ENCODE assay signal across 14 cellular contexts in genomic region chrX:16444353-16444752, GRCh38.
A peak's percentile ranks its signal among the peaks of the same experiment; 100 is the strongest.
DNase-seq lines count a peak whose midpoint lies in the region; ATAC-seq, FAIRE-seq and TF ChIP-seq lines count a peak whose summit lies in the region.
"Had no signal": no experiment of that assay in that cellular context is flagged by ENCODE, and none has a peak within 500 bp of the region (broad histone marks: within the 10 kb centered on the region; RNA-seq: fewer than 3 reads in every experiment).

No MANE protein-coding gene starts in this region.

- no peaks in the 10 kb centered on the region for H3K79me2 ChIP-seq in K562 (ENCODE audit: control insufficient read depth, insufficient read depth, low read length)

- in situ Hi-C loops in K562 (cut with MboI) = loop anchor here (25.0 kb wide), 2 partner anchors 243 to 682 kb away; no protein-coding TSS in a partner anchor

- H3K9me3 ChIP-seq in K562 (replicated peaks; ENCODE audit: control insufficient read depth, insufficient read depth, low read depth, low read length) = no peaks in the 10 kb centered on the region
- no peaks in the 10 kb centered on the region for H3K9me3 ChIP-seq in mucosa of descending colon
- H3K9me3 ChIP-seq: ovary had no signal

- no peak for TF ChIP-seq RAD21 in K562 (CRISPR knock-in tag; conservative IDR thresholded peaks at IDR 0.05 in 1 of 2, IDR thresholded peaks at IDR 0.05 in 1 of 2)

- no peak for TF ChIP-seq CTCF in K562 (IDR thresholded peaks at IDR 0.05 in 2 of 3, conservative IDR thresholded peaks at IDR 0.05 in 1 of 3; ENCODE audit: insufficient read depth in 2 of 3, low read depth in 1 of 3, low read length in 3 of 3)
- no peak for TF ChIP-seq CTCF in mucosa of descending colon (IDR thresholded peaks at IDR 0.05)

- CTCF ChIA-PET in K562 (lab: Yijun Ruan, JAX; ENCODE audit: low intra/inter-chr PET ratio) = interaction anchor here (1.4 kb wide), 1 partner anchor 226 kb away, joined by 5 read pairs; no protein-coding TSS in a partner anchor

- H3K4me1 ChIP-seq in K562 (replicated peaks in 1 of 2; ENCODE audit: control insufficient read depth in 2 of 2, insufficient read depth in 2 of 2, low read length in 2 of 2) = no peaks in the 10 kb centered on the region
- H3K4me1 ChIP-seq in mucosa of descending colon (ENCODE audit: low read depth) = no peaks in the 10 kb centered on the region

- H3K4me3 ChIP-seq in K562 (no peak overlapping the region), mucosa of descending colon (no peak overlapping the region)
- H3K4me3 ChIP-seq: cardiac muscle cell, ovary had no signal

- peak; percentile 12 for DNase-seq in DMS 273 treated with DMSO at 0.1 percent for 48 hours (lab: John Stamatoyannopoulos, UW)
- DNase-seq in M059J (ENCODE audit: low read depth) = peak; percentile 85
- no peak for DNase-seq in K562 (ENCODE audit: extremely low read depth in 1 of 4, low spot score in 3 of 4)
- peak; percentile 16 for DNase-seq in myocyte (ENCODE audit: low read depth)
- DNase-seq in SKM-1 (lab: John Stamatoyannopoulos, UW; ENCODE audit: unreplicated experiment) = no peak
- DNase-seq in stimulated activated CD4-positive, alpha-beta T cell treated with anti-CD3 and anti-CD28 coated beads, Interleukin-12 subunit alpha, Interleukin-12 subunit beta, amount 100 ng/mL, for 4 hours = no peak
- no peak for DNase-seq in mucosa of descending colon
- DNase-seq: effector memory CD8-positive, alpha-beta T cell; islet precursor cell; midbrain; ovary; WERI-Rb-1 had no signal

- peak overlapping the region; percentile 40; the same call in 1 of the 2 replicates for H2AFZ ChIP-seq in K562 (ENCODE audit: low read depth, low read length)

- no peak for TF ChIP-seq EP300 in K562 (IDR thresholded peaks at IDR 0.05; ENCODE audit: low read length)

- FAIRE-seq in K562 (lab: Jason Lieb, UNC) = no peak

- no peak for ATAC-seq in K562
- ATAC-seq in GM19455 (IDR thresholded peaks at IDR 0.05; ENCODE audit: unreplicated experiment) = no peak
- no peak for ATAC-seq in mucosa of descending colon
- ATAC-seq: effector memory CD8-positive, alpha-beta T cell had no signal

- no peaks in the 10 kb centered on the region for H3K27me3 ChIP-seq in K562 (ENCODE audit: control insufficient read depth in 2 of 2, insufficient read depth in 2 of 2, low read length in 2 of 2)
- H3K27me3 ChIP-seq: cardiac muscle cell, ovary had no signal

- POLR2A ChIA-PET in K562 (lab: Yijun Ruan, JAX) = interaction anchor here (0.6 kb wide), 1 partner anchor 29 kb away, joined by 3 read pairs; no protein-coding TSS in a partner anchor

- TF ChIP-seq POLR2A in K562 (conservative IDR thresholded peaks at IDR 0.05) = no peak

- H3K36me3 ChIP-seq in K562 (ENCODE audit: control insufficient read depth, insufficient read depth, low read length) (no peaks in the 10 kb centered on the region), mucosa of descending colon (ENCODE audit: low read depth) (no peaks in the 10 kb centered on the region)
- H3K36me3 ChIP-seq: cardiac muscle cell, ovary, WERI-Rb-1 had no signal

- no peaks in the 10 kb centered on the region for H4K20me1 ChIP-seq in K562 (replicated peaks; ENCODE audit: control insufficient read depth, insufficient read depth, low read length)

- no peak overlapping the region for H3K4me2 ChIP-seq in K562 (ENCODE audit: insufficient read depth, low read length)

- BruUV-seq in K562 (replicated peaks; lab: Mats Ljungman, UMichigan) = no TSS peak

- H3K27ac ChIP-seq in K562 (ENCODE audit: extremely low read depth, low read depth, low read length) = no peak overlapping the region
- H3K27ac ChIP-seq: cardiac muscle cell, ovary, WERI-Rb-1 had no signal

- no peak overlapping the region for H3K9ac ChIP-seq in K562 (ENCODE audit: insufficient read depth in 1 of 2, low read depth in 2 of 2, low read length in 2 of 2)

- H3K9me1 ChIP-seq in K562 (ENCODE audit: control insufficient read depth, insufficient read depth, low read length) = no peaks in the 10 kb centered on the region

- intact Hi-C loops in K562 (cut with micrococcal nuclease) = no loop called here
- intact Hi-C loops in mucosa of descending colon (cut with DNase I, micrococcal nuclease) = no loop called here

- 0% methylated on average over 7 of the region's 7 CpGs for WGBS in K562 (ENCODE audit: insufficient coverage, low coverage, missing lambda C conversion rate)

TF ChIP-seq in K562, 482 proteins besides CTCF, POLR2A, EP300 and RAD21:
- no peak for TF ChIP-seq E2F6 (IDR thresholded peaks at IDR 0.05; ENCODE audit: borderline replicate concordance in 1 of 2, extremely low read depth in 1 of 2, insufficient read depth in 1 of 2, insufficient read length in 1 of 2, low read depth in 1 of 2, low read length in 1 of 2, poor library complexity in 1 of 2, severe bottlenecking in 1 of 2)
- no peak for TF ChIP-seq KLF1 (tag; IDR thresholded peaks at IDR 0.05)
- no peak for TF ChIP-seq KDM4B (IDR thresholded peaks at IDR 0.05; ENCODE audit: borderline replicate concordance in 2 of 2, low read depth in 1 of 2)
- no peak for TF ChIP-seq CREB1 (IDR thresholded peaks at IDR 0.05)
- no peak for TF ChIP-seq CREB1 (CRISPR knock-in tag; IDR thresholded peaks at IDR 0.05)
- TF ChIP-seq, protein P1, sequence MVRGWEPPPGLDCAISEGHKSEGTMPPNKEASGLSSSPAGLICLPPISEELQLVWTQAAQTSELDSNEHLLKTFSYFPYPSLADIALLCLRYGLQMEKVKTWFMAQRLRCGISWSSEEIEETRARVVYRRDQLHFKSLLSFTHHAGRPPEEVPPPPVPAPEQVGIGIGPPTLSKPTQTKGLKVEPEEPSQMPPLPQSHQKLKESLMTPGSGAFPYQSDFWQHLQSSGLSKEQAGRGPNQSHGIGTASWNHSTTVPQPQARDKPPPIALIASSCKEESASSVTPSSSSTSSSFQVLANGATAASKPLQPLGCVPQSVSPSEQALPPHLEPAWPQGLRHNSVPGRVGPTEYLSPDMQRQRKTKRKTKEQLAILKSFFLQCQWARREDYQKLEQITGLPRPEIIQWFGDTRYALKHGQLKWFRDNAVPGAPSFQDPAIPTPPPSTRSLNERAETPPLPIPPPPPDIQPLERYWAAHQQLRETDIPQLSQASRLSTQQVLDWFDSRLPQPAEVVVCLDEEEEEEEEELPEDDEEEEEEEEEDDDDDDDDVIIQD (CRISPR knock-in tag; IDR thresholded peaks at IDR 0.05) = no peak
- no peak for TF ChIP-seq ZNF644 (tag; IDR thresholded peaks at IDR 0.05; ENCODE audit: low read depth)
- no peak for TF ChIP-seq DLX4 (CRISPR knock-in tag; IDR thresholded peaks at IDR 0.05)
- no peak for TF ChIP-seq ZBTB1 (CRISPR knock-in tag; IDR thresholded peaks at IDR 0.05; ENCODE audit: borderline replicate concordance, low read depth)

Comparison
In these comparisons a context has a peak if more than half of its experiments do, and no peak if none do; other contexts are left out.
1. DNase-seq: peak in DMS 273 treated with DMSO at 0.1 percent for 48 hours (single experiment), M059J (single experiment) and myocyte (single experiment); none in K562 (0 of 4), SKM-1 (single experiment), stimulated activated CD4-positive, alpha-beta T cell treated with anti-CD3 and anti-CD28 coated beads, Interleukin-12 subunit alpha, Interleukin-12 subunit beta, amount 100 ng/mL, for 4 hours (single experiment) and mucosa of descending colon (0 of 3).